In genomic region chr1:208988811-208989222, GRCh38 we compare ENCODE assay signal across 1 cellular context.
TF ChIP-seq lines count a peak whose summit lies in the region.

No MANE protein-coding gene starts in this region.

TF ChIP-seq in GM12878, 131 proteins besides CTCF, POLR2A, EP300 and RAD21 (continued from another document):
- no peak for TF ChIP-seq MTA2 (IDR thresholded peaks at IDR 0.05; ENCODE audit: low read depth)
- TF ChIP-seq ZNF274 (IDR thresholded peaks at IDR 0.05; ENCODE audit: insufficient read depth, insufficient read length) = no peak
- no peak for TF ChIP-seq MEF2A (IDR thresholded peaks at IDR 0.05; ENCODE audit: insufficient read depth, low read depth, low read length)
- TF ChIP-seq ELK1 (IDR thresholded peaks at IDR 0.05; ENCODE audit: low read depth, low read length) = no peak
- TF ChIP-seq ZSCAN29 (IDR thresholded peaks at IDR 0.05) = no peak
- no peak for TF ChIP-seq SUPT20H (IDR thresholded peaks at IDR 0.05; ENCODE audit: borderline replicate concordance, control insufficient read depth, low read depth, low read length)
- no peak for TF ChIP-seq PAX5 (IDR thresholded peaks at IDR 0.05; ENCODE audit: borderline replicate concordance, low read depth, low read length)
- no peak for TF ChIP-seq BRCA1 (IDR thresholded peaks at IDR 0.05; ENCODE audit: low read depth, low read length)
- no peak for TF ChIP-seq ETV6 (conservative IDR thresholded peaks at IDR 0.05 in 1 of 2, IDR thresholded peaks at IDR 0.05 in 1 of 2; ENCODE audit: borderline replicate concordance in 1 of 2, low read depth in 1 of 2)
- TF ChIP-seq, protein P1, sequence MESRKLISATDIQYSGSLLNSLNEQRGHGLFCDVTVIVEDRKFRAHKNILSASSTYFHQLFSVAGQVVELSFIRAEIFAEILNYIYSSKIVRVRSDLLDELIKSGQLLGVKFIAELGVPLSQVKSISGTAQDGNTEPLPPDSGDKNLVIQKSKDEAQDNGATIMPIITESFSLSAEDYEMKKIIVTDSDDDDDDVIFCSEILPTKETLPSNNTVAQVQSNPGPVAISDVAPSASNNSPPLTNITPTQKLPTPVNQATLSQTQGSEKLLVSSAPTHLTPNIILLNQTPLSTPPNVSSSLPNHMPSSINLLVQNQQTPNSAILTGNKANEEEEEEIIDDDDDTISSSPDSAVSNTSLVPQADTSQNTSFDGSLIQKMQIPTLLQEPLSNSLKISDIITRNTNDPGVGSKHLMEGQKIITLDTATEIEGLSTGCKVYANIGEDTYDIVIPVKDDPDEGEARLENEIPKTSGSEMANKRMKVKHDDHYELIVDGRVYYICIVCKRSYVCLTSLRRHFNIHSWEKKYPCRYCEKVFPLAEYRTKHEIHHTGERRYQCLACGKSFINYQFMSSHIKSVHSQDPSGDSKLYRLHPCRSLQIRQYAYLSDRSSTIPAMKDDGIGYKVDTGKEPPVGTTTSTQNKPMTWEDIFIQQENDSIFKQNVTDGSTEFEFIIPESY (IDR thresholded peaks at IDR 0.05) = no peak
- TF ChIP-seq SREBF2 (IDR thresholded peaks at IDR 0.05; ENCODE audit: low read length) = no peak
- TF ChIP-seq ZNF207 (IDR thresholded peaks at IDR 0.05; ENCODE audit: borderline replicate concordance) = no peak
- no peak for TF ChIP-seq SRF (IDR thresholded peaks at IDR 0.05; ENCODE audit: low read depth in 2 of 2, low read length in 2 of 2)
- TF ChIP-seq, protein P2, sequence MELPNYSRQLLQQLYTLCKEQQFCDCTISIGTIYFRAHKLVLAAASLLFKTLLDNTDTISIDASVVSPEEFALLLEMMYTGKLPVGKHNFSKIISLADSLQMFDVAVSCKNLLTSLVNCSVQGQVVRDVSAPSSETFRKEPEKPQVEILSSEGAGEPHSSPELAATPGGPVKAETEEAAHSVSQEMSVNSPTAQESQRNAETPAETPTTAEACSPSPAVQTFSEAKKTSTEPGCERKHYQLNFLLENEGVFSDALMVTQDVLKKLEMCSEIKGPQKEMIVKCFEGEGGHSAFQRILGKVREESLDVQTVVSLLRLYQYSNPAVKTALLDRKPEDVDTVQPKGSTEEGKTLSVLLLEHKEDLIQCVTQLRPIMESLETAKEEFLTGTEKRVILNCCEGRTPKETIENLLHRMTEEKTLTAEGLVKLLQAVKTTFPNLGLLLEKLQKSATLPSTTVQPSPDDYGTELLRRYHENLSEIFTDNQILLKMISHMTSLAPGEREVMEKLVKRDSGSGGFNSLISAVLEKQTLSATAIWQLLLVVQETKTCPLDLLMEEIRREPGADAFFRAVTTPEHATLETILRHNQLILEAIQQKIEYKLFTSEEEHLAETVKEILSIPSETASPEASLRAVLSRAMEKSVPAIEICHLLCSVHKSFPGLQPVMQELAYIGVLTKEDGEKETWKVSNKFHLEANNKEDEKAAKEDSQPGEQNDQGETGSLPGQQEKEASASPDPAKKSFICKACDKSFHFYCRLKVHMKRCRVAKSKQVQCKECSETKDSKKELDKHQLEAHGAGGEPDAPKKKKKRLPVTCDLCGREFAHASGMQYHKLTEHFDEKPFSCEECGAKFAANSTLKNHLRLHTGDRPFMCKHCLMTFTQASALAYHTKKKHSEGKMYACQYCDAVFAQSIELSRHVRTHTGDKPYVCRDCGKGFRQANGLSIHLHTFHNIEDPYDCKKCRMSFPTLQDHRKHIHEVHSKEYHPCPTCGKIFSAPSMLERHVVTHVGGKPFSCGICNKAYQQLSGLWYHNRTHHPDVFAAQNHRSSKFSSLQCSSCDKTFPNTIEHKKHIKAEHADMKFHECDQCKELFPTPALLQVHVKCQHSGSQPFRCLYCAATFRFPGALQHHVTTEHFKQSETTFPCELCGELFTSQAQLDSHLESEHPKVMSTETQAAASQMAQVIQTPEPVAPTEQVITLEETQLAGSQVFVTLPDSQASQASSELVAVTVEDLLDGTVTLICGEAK (IDR thresholded peaks at IDR 0.05; ENCODE audit: borderline replicate concordance) = no peak
- no peak for TF ChIP-seq E4F1 (IDR thresholded peaks at IDR 0.05; ENCODE audit: borderline replicate concordance, partially characterized antibody)
- TF ChIP-seq NFIC (IDR thresholded peaks at IDR 0.05; ENCODE audit: low read depth, low read length) = no peak
- TF ChIP-seq ZNF384 (IDR thresholded peaks at IDR 0.05; ENCODE audit: borderline replicate concordance, low read depth, low read length) = no peak
- no peak for TF ChIP-seq CHD4 (IDR thresholded peaks at IDR 0.05)
- TF ChIP-seq NFYA (IDR thresholded peaks at IDR 0.05; ENCODE audit: borderline replicate concordance, low read depth, low read length) = no peak
- TF ChIP-seq SPI1 (IDR thresholded peaks at IDR 0.05; ENCODE audit: borderline replicate concordance, insufficient read depth, low read depth, low read length) = no peak
- no peak for TF ChIP-seq MTA3 (IDR thresholded peaks at IDR 0.05; ENCODE audit: borderline replicate concordance, low read length)
